Comparison of ENCODE assay signal across 13 cellular contexts in the genomic region with DNA sequence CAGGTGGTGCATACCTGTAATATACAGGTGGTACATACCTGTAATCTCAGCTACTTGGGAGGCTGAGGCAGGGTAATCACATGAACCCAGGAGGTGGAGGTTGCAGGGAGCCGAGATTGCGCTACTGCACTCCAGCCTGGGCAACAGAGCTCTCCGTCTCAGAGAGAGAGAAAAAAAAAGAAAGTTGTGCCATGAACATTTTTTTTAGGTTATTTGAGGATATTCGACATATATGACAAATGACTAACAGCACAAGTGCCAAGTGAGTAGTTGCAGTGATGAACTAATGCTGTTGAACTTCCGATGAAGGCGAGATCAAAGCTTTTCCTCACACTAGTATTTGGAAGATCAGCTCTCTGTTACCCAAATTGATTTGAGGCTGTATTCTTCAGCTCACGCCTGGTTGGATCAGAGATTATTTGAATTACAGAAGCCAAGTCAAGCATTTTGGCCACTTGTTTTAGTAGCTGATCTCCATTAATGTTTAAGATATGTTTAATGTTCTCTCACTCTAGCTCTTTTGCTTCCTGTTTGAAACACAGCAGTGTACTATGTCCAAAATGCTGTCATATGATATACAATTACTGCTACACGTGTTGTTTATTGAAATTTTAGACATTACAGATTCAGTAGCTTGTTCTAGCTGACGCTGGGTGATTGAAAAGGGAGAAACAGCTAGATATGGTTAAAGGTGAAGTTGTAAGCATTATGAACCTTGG. TPM values are rescaled to one million over a fixed set of nuclear protein-coding genes. Genes with fewer than 3 reads are reported as not detected.
DNase-seq lines count a peak whose midpoint lies in the region; ATAC-seq and TF ChIP-seq lines count a peak whose summit lies in the region.
"Had no signal": no experiment of that assay in that cellular context is flagged by ENCODE, and none has a peak within 500 bp of the region (broad histone marks: within the 10 kb centered on the region; RNA-seq: fewer than 3 reads in every experiment).

No MANE protein-coding gene starts in this region.

- intact Hi-C loops in activated CD4-positive, alpha-beta T cell treated with anti-CD3 and anti-CD28 coated beads for 36 hours (cut with DNase I, micrococcal nuclease), result loop anchor here (1.0 to 10.0 kb wide), 5 partner anchors 18 to 622 kb away; no protein-coding TSS in a partner anchor
- intact Hi-C loops in activated T-helper 1 cell treated with anti-CD3 and anti-CD28 coated beads, Interleukin-12 subunit alpha, Interleukin-12 subunit beta, Interleukin-2, Interleukin-4 antibody, amounts not matched to agents 30 ng/mL and 10 ng/mL and 1 ng/mL, durations not matched to agents 14 hours and 24 hours and 36 hours (cut with micrococcal nuclease), result loop anchor here (5.0 kb wide), 1 partner anchor 361 kb away; no protein-coding TSS in a partner anchor
- intact Hi-C loops in stomach (cut with DNase I; ENCODE audit: low total_unique reads), result no loop called here
- intact Hi-C loops in heart left ventricle (cut with DNase I), result no loop called here

- peaks cover 34 to 83% (median 55%) of the 10 kb centered on the region in 4 donors for H3K4me1 ChIP-seq in stomach
- H3K4me1 ChIP-seq in heart left ventricle, result peaks cover 0 to 57% (median 39%) of the 10 kb centered on the region in 12 donors

- H3K27me3 ChIP-seq in stomach (no peaks in the 10 kb centered on the region), heart left ventricle (no peaks in the 10 kb centered on the region)

- H3K36me3 ChIP-seq in stomach (no peaks in the 10 kb centered on the region), heart left ventricle (peaks cover 0 to 5% (median 0%) of the 10 kb centered on the region in 9 donors)

- no peak overlapping the region for H3K4me3 ChIP-seq in fibroblast of mammary gland (ENCODE audit: control insufficient read depth, low read depth, low read length)
- H3K4me3 ChIP-seq in stomach, result no peak overlapping the region
- H3K4me3 ChIP-seq in heart left ventricle, result no peak overlapping the region
- H3K4me3 ChIP-seq: A549, lung had no signal

- H3K9me3 ChIP-seq in stomach, result no peaks in the 10 kb centered on the region
- H3K9me3 ChIP-seq in heart left ventricle, result no peaks in the 10 kb centered on the region
- H3K9me3 ChIP-seq: A549 had no signal

- peak overlapping the region; percentile 90 for H3K27ac Mint-ChIP-seq in activated CD4-positive, alpha-beta T cell treated with anti-CD3 and anti-CD28 coated beads for 36 hours
- peak overlapping the region; percentile 46 for H3K27ac Mint-ChIP-seq in activated T-helper 1 cell treated with anti-CD3 and anti-CD28 coated beads, Interleukin-12 subunit alpha, Interleukin-12 subunit beta, Interleukin-2, Interleukin-4 antibody, amounts not matched to agents 30 ng/mL and 10 ng/mL and 1 ng/mL, durations not matched to agents 14 hours and 24 hours and 36 hours
- peak overlapping the region; percentile 26 for H3K27ac Mint-ChIP-seq in stimulated activated memory B cell treated with anti-CD40 and anti-IgM and Interleukin-4, amounts not matched to agents 10 μg/mL and 1 μg/mL and 100 μg/mL, for 72 hours

- ATAC-seq in activated CD4-positive, alpha-beta T cell treated with anti-CD3 and anti-CD28 coated beads for 36 hours, result no peak
- no peak for ATAC-seq in stimulated activated memory B cell treated with anti-CD40 and anti-IgM and Interleukin-4, amounts not matched to agents 10 μg/mL and 1 μg/mL and 100 μg/mL, for 72 hours
- no peak for ATAC-seq in heart left ventricle
- ATAC-seq: A549 had no signal

- TF ChIP-seq CTCF in fibroblast of mammary gland (conservative IDR thresholded peaks at IDR 0.05; ENCODE audit: control insufficient read depth, insufficient read depth, low read depth, low read length), result no peak
- TF ChIP-seq CTCF in stomach (IDR thresholded peaks at IDR 0.05), result no peak
- TF ChIP-seq CTCF in heart left ventricle (IDR thresholded peaks at IDR 0.05), result no peak

- no peak for TF ChIP-seq EP300 in stomach (IDR thresholded peaks at IDR 0.05)

- H3K4me3 Mint-ChIP-seq in activated CD4-positive, alpha-beta T cell treated with anti-CD3 and anti-CD28 coated beads for 36 hours, result no peak overlapping the region
- no peak overlapping the region for H3K4me3 Mint-ChIP-seq in activated T-helper 1 cell treated with anti-CD3 and anti-CD28 coated beads, Interleukin-12 subunit alpha, Interleukin-12 subunit beta, Interleukin-2, Interleukin-4 antibody, amounts not matched to agents 30 ng/mL and 10 ng/mL and 1 ng/mL, durations not matched to agents 14 hours and 24 hours and 36 hours
- no peak overlapping the region for H3K4me3 Mint-ChIP-seq in stimulated activated memory B cell treated with anti-CD40 and anti-IgM and Interleukin-4, amounts not matched to agents 10 μg/mL and 1 μg/mL and 100 μg/mL, for 72 hours
- H3K4me3 Mint-ChIP-seq: central memory CD8-positive, alpha-beta T cell had no signal

- CTCF ChIA-PET in activated CD4-positive, alpha-beta T cell treated with anti-CD3 and anti-CD28 coated beads for 36 hours (lab: Charles Lee), result interaction anchor here (0.7 to 1.1 kb wide), 4 partner anchors 17 to 476 kb away, joined by 3 read pairs; no protein-coding TSS in a partner anchor

- no peaks in the 10 kb centered on the region for H3K9me3 Mint-ChIP-seq in activated CD4-positive, alpha-beta T cell treated with anti-CD3 and anti-CD28 coated beads for 36 hours (ENCODE audit: low read depth)
- no peaks in the 10 kb centered on the region for H3K9me3 Mint-ChIP-seq in activated T-helper 1 cell treated with anti-CD3 and anti-CD28 coated beads, Interleukin-12 subunit alpha, Interleukin-12 subunit beta, Interleukin-2, Interleukin-4 antibody, amounts not matched to agents 30 ng/mL and 10 ng/mL and 1 ng/mL, durations not matched to agents 14 hours and 24 hours and 36 hours
- no peaks in the 10 kb centered on the region for H3K9me3 Mint-ChIP-seq in stimulated activated memory B cell treated with anti-CD40 and anti-IgM and Interleukin-4, amounts not matched to agents 10 μg/mL and 1 μg/mL and 100 μg/mL, for 72 hours
- H3K9me3 Mint-ChIP-seq: central memory CD8-positive, alpha-beta T cell had no signal

- WGBS in stomach, 5 donors, result 68 to 78% (median 75%) methylated on average over 9 of the region's 9 CpGs
- 73 to 85% (median 79%) methylated on average over 9 of the region's 9 CpGs for WGBS in heart left ventricle, 4 donors

- H3K27ac ChIP-seq in stomach, result peak overlapping the region in 1 of 5 donors; percentile 16
- H3K27ac ChIP-seq in heart left ventricle, result no peak overlapping the region

- no peak for DNase-seq in activated CD4-positive, alpha-beta T cell treated with anti-CD3 and anti-CD28 coated beads for 36 hours
- DNase-seq in activated CD4-positive, alpha-beta T cell treated with anti-CD3 and anti-CD28 coated beads for 1 hour, result no peak
- DNase-seq in activated T-helper 1 cell treated with anti-CD3 and anti-CD28 coated beads, Interleukin-12 subunit alpha, Interleukin-12 subunit beta, Interleukin-2, Interleukin-4 antibody, amounts not matched to agents 30 ng/mL and 10 ng/mL and 1 ng/mL, durations not matched to agents 14 hours and 24 hours and 36 hours (ENCODE audit: low spot score), result no peak
- peak; percentile 60 for DNase-seq in fibroblast of mammary gland (ENCODE audit: low read depth)
- DNase-seq in stomach, result no peak
- DNase-seq in heart left ventricle, result no peak
- no peak for DNase-seq in stimulated activated CD4-positive, alpha-beta T cell treated with anti-CD3 and anti-CD28 coated beads, Interleukin-4, amount 100 ng/mL, for 24 hours
- DNase-seq: COR-L47, NCI-H748 treated with DMSO at 0.1 percent for 48 hours had no signal

- TF ChIP-seq POLR2A in stomach (IDR thresholded peaks at IDR 0.05) (no peak), heart left ventricle (IDR thresholded peaks at IDR 0.05) (no peak)

- H3K36me3 Mint-ChIP-seq in activated CD4-positive, alpha-beta T cell treated with anti-CD3 and anti-CD28 coated beads for 36 hours (ENCODE audit: low read depth), result no peaks in the 10 kb centered on the region
- H3K36me3 Mint-ChIP-seq in activated T-helper 1 cell treated with anti-CD3 and anti-CD28 coated beads, Interleukin-12 subunit alpha, Interleukin-12 subunit beta, Interleukin-2, Interleukin-4 antibody, amounts not matched to agents 30 ng/mL and 10 ng/mL and 1 ng/mL, durations not matched to agents 14 hours and 24 hours and 36 hours (ENCODE audit: low read depth), result no peaks in the 10 kb centered on the region
- peaks cover 6% of the 10 kb centered on the region for H3K36me3 Mint-ChIP-seq in stimulated activated memory B cell treated with anti-CD40 and anti-IgM and Interleukin-4, amounts not matched to agents 10 μg/mL and 1 μg/mL and 100 μg/mL, for 72 hours

- POLR2A ChIA-PET in activated CD4-positive, alpha-beta T cell treated with anti-CD3 and anti-CD28 coated beads for 36 hours (lab: Charles Lee), result interaction anchor here (0.5 to 0.8 kb wide), 3 partner anchors 134 to 374 kb away, joined by 3 to 14 read pairs (median 4); no protein-coding TSS in a partner anchor

- H3K4me1 Mint-ChIP-seq in activated CD4-positive, alpha-beta T cell treated with anti-CD3 and anti-CD28 coated beads for 36 hours, result peaks cover 74% of the 10 kb centered on the region
- peaks cover 50% of the 10 kb centered on the region for H3K4me1 Mint-ChIP-seq in activated T-helper 1 cell treated with anti-CD3 and anti-CD28 coated beads, Interleukin-12 subunit alpha, Interleukin-12 subunit beta, Interleukin-2, Interleukin-4 antibody, amounts not matched to agents 30 ng/mL and 10 ng/mL and 1 ng/mL, durations not matched to agents 14 hours and 24 hours and 36 hours (ENCODE audit: low read depth)
- H3K4me1 Mint-ChIP-seq in stimulated activated memory B cell treated with anti-CD40 and anti-IgM and Interleukin-4, amounts not matched to agents 10 μg/mL and 1 μg/mL and 100 μg/mL, for 72 hours, result peaks cover 62% of the 10 kb centered on the region

- H3K27me3 Mint-ChIP-seq in activated CD4-positive, alpha-beta T cell treated with anti-CD3 and anti-CD28 coated beads for 36 hours, result no peaks in the 10 kb centered on the region
- no peaks in the 10 kb centered on the region for H3K27me3 Mint-ChIP-seq in activated T-helper 1 cell treated with anti-CD3 and anti-CD28 coated beads, Interleukin-12 subunit alpha, Interleukin-12 subunit beta, Interleukin-2, Interleukin-4 antibody, amounts not matched to agents 30 ng/mL and 10 ng/mL and 1 ng/mL, durations not matched to agents 14 hours and 24 hours and 36 hours (ENCODE audit: insufficient read depth)
- no peaks in the 10 kb centered on the region for H3K27me3 Mint-ChIP-seq in stimulated activated memory B cell treated with anti-CD40 and anti-IgM and Interleukin-4, amounts not matched to agents 10 μg/mL and 1 μg/mL and 100 μg/mL, for 72 hours
- H3K27me3 Mint-ChIP-seq: central memory CD8-positive, alpha-beta T cell had no signal

RNA-seq across cellular contexts. Expression of a gene that starts 43.4 kb away (rescaled TPM):
- total RNA-seq in activated CD4-positive, alpha-beta T cell treated with anti-CD3 and anti-CD28 coated beads for 36 hours, result 10 to 100 TPM; 18.2 to 24.8 TPM
- total RNA-seq in activated T-helper 1 cell treated with anti-CD3 and anti-CD28 coated beads, Interleukin-12 subunit alpha, Interleukin-12 subunit beta, Interleukin-2, Interleukin-4 antibody, amounts not matched to agents 30 ng/mL and 10 ng/mL and 1 ng/mL, durations not matched to agents 14 hours and 24 hours and 36 hours, result 33.9 and 34.2 TPM in 2 replicates
- total RNA-seq in stomach (10 to 100 TPM; 13.9 to 44.2 (median 25.5) TPM), heart left ventricle (10 to 100 TPM; 15.8 to 26.5 (median 21.2) TPM)
- polyA plus RNA-seq in stomach (1 to 10 TPM; 8.2 to 9.2 (median 8.4) TPM), heart left ventricle (10 to 100 TPM; 10.4 to 15.9 TPM)

Comparison
In these comparisons a context has a peak if more than half of its experiments do, and no peak if none do; other contexts are left out.
1. H3K27ac Mint-ChIP-seq: peak in every context shown above with its lines; median percentile 90 in activated CD4-positive, alpha-beta T cell treated with anti-CD3 and anti-CD28 coated beads for 36 hours; 46 in activated T-helper 1 cell treated with anti-CD3 and anti-CD28 coated beads, Interleukin-12 subunit alpha, Interleukin-12 subunit beta, Interleukin-2, Interleukin-4 antibody, amounts not matched to agents 30 ng/mL and 10 ng/mL and 1 ng/mL, durations not matched to agents 14 hours and 24 hours and 36 hours; 26 in stimulated activated memory B cell treated with anti-CD40 and anti-IgM and Interleukin-4, amounts not matched to agents 10 μg/mL and 1 μg/mL and 100 μg/mL, for 72 hours.
2. intact Hi-C loops: an anchor here in activated CD4-positive, alpha-beta T cell treated with anti-CD3 and anti-CD28 coated beads for 36 hours (1.0 to 10.0 kb wide) and activated T-helper 1 cell treated with anti-CD3 and anti-CD28 coated beads, Interleukin-12 subunit alpha, Interleukin-12 subunit beta, Interleukin-2, Interleukin-4 antibody, amounts not matched to agents 30 ng/mL and 10 ng/mL and 1 ng/mL, durations not matched to agents 14 hours and 24 hours and 36 hours (5.0 kb wide); none called in stomach and heart left ventricle.